ENCODE assay signal across 1 cellular context in genomic region chr4:2732526-2732925, GRCh38.
A peak's percentile ranks its signal among the peaks of the same experiment; 100 is the strongest.
TF ChIP-seq lines count a peak whose summit lies in the region.

No MANE protein-coding gene starts in this region.

TF ChIP-seq in HepG2, 621 proteins besides CTCF, POLR2A, EP300 and RAD21:
- no peak for TF ChIP-seq IRF9 (CRISPR knock-in tag; IDR thresholded peaks at IDR 0.05; ENCODE audit: borderline replicate concordance)
- 0 out of 2 replicates have a peak, but pooled peaks have one; percentile 2 for TF ChIP-seq ZSCAN21 (CRISPR knock-in tag; IDR thresholded peaks at IDR 0.05; ENCODE audit: borderline replicate concordance)
